Comparison of ENCODE assay signal across 13 cellular contexts in the genomic region with DNA sequence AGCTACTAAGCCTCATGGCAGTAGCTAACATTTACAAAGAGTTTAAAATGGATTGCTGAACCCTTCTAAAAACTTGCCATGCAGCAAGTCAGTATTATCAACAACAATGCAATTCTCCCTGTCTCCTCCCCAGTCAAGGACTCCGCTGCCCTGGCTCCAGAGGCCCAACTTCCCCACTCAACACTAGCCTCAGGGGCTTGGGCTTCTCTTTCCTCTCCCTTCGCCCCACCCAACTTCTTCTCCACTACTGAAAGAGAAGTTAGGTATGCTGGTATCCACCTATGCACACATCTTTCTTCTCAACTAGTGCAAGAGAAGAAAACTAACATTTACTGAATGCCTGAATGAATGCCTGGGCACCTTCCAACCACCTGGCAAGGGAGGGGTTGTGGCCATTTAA.
"Had no signal": no experiment of that assay in that cellular context is flagged by ENCODE, and none has a peak within 500 bp of the region (broad histone marks: within the 10 kb centered on the region; RNA-seq: fewer than 3 reads in every experiment).

No MANE protein-coding gene starts in this region.

- H3K27ac Mint-ChIP-seq: nephron progenitor cell had no signal

- DNase-seq: activated CD4-positive, alpha-beta T cell treated with anti-CD3 and anti-CD28 coated beads, Interleukin-2, amount 50 U/mL, for 48 hours; activated CD4-positive, CD25-positive, alpha-beta regulatory T cell treated with anti-CD3 and anti-CD28 coated beads, Interleukin-2, amount 50 U/mL, for 72 hours; activated naive CD4-positive, alpha-beta T cell; aorta; erythroblast; islet precursor cell; left colon; midbrain; nephron progenitor cell; stimulated activated naive CD4-positive, alpha-beta T cell; T-helper 9 cell had no signal

- H3K4me3 Mint-ChIP-seq: nephron progenitor cell had no signal

- ATAC-seq: left colon had no signal

- H3K9me3 Mint-ChIP-seq: nephron progenitor cell had no signal

- H3K4me3 ChIP-seq: coronary artery, lung had no signal

- H3K27ac ChIP-seq: coronary artery had no signal
